In the genomic region with DNA sequence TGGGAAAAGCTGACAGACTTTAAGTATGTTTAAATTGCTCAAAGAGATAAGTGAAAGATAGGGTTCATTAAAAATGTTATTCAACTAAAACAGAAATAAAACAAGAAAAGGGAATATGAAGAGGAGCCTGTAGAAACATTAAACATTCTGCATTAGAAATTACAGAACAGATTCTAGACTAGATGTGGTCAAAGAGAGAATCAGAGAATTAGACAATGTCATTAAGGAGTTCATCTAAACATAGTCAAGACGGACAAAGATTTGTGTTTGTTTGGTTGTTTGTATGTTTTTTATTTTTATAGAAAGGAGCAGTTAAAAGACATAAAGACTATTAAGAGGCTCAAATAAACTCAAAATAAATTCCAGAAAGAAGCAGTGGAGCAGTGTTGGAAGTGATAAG, we compare ENCODE assay signal across 21 cellular contexts.
"Had no signal": no experiment of that assay in that cellular context is flagged by ENCODE, and none has a peak within 500 bp of the region (broad histone marks: within the 10 kb centered on the region; RNA-seq: fewer than 3 reads in every experiment).

No MANE protein-coding gene starts in this region.

- ATAC-seq: esophagus mucosa; left lung; sciatic nerve; stimulated activated effector memory CD8-positive, alpha-beta T cell treated with anti-CD3 and anti-CD28 coated beads, Interleukin-12 subunit alpha, Interleukin-12 subunit beta, amount 100 ng/mL, for 72 hours had no signal

- H3K4me2 ChIP-seq: neural progenitor cell had no signal

- H3K27me3 ChIP-seq: gastrocnemius medialis, left lung, stomach, thyroid gland, vagina had no signal

- H3K4me3 ChIP-seq: gastrocnemius medialis, left lung, mucosa of descending colon, neural progenitor cell, stomach, thyroid gland, vagina had no signal

- FAIRE-seq: keratinocyte had no signal

- DNase-seq: cortex of kidney; foreskin fibroblast; mesenchymal stem cell; naive B cell; stimulated activated CD4-positive, alpha-beta T cell treated with anti-CD3 and anti-CD28 coated beads, Interleukin-2, amount 100 ng/mL, for 24 hours; stimulated activated CD4-positive, alpha-beta T cell treated with anti-CD3 and anti-CD28 coated beads, Interleukin-4, amount 100 ng/mL, for 24 hours; stimulated activated naive CD4-positive, alpha-beta T cell treated with Interleukin-2 at 50 U/mL for 16 hours; thyroid gland; trophoblast cell had no signal

- H3K27ac ChIP-seq: epithelial cell of prostate, left lung, neural progenitor cell, parathyroid adenoma, stomach, thyroid gland, vagina had no signal

- H3K36me3 ChIP-seq: neural progenitor cell had no signal

- H3K79me2 ChIP-seq: parathyroid adenoma had no signal

- H2AFZ ChIP-seq: neural progenitor cell, parathyroid adenoma had no signal

- H3K9me3 ChIP-seq: gastrocnemius medialis, thyroid gland, vagina had no signal

- H3K4me1 ChIP-seq: left lung, neural progenitor cell, parathyroid adenoma, thyroid gland had no signal

- H3K9ac ChIP-seq: neural progenitor cell, parathyroid adenoma had no signal
